Comparison of ENCODE assay signal across 2 cellular contexts in the genomic region with DNA sequence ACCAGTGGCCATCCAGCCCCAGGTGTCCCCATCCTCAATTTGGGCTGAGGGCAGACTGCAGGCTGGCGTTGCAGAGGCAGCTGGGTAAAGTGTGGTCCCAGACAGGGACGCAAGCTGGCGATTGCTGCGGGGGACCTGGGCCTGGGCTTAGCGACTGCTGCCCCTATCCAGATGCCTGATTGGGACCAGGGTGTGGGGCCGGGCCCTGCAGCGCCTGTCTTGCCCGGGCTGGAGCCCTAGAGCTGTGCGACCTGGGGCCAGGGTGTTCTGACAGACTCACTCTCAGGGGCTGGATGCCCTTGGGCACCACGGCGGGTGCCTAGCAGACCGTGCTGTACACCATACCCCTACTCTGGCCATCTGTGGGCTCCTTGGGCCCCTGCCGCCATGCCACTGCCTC.
A peak's percentile ranks its signal among the peaks of the same experiment; 100 is the strongest.
TF ChIP-seq lines count a peak whose summit lies in the region.

No MANE protein-coding gene starts in this region.

TF ChIP-seq in K562, 482 proteins besides CTCF, POLR2A, EP300 and RAD21:
- TF ChIP-seq TFE3 (CRISPR knock-in tag; IDR thresholded peaks at IDR 0.05), result no peak
- no peak for TF ChIP-seq NR2C1 (IDR thresholded peaks at IDR 0.05)
- no peak for TF ChIP-seq NR2C1 (tag; IDR thresholded peaks at IDR 0.05)
- peak; percentile 52; the same call in 1 of the 2 replicates for TF ChIP-seq POLR2G (IDR thresholded peaks at IDR 0.05; ENCODE audit: low read depth, low read length)
- no peak for TF ChIP-seq CREB3L1 (IDR thresholded peaks at IDR 0.05; ENCODE audit: borderline replicate concordance, low read depth)
- TF ChIP-seq ZBTB49 (CRISPR knock-in tag; IDR thresholded peaks at IDR 0.05; ENCODE audit: borderline replicate concordance), result no peak
- TF ChIP-seq ZNF263 (CRISPR knock-in tag; IDR thresholded peaks at IDR 0.05; ENCODE audit: borderline replicate concordance), result no peak
- TF ChIP-seq TGIF2 (CRISPR knock-in tag; IDR thresholded peaks at IDR 0.05), result no peak
- no peak for TF ChIP-seq PATZ1 (CRISPR knock-in tag; IDR thresholded peaks at IDR 0.05; ENCODE audit: borderline replicate concordance)
- no peak for TF ChIP-seq ZNF12 (CRISPR knock-in tag; IDR thresholded peaks at IDR 0.05)
- TF ChIP-seq MBD1 (CRISPR knock-in tag; IDR thresholded peaks at IDR 0.05), result no peak
- TF ChIP-seq, protein P1, sequence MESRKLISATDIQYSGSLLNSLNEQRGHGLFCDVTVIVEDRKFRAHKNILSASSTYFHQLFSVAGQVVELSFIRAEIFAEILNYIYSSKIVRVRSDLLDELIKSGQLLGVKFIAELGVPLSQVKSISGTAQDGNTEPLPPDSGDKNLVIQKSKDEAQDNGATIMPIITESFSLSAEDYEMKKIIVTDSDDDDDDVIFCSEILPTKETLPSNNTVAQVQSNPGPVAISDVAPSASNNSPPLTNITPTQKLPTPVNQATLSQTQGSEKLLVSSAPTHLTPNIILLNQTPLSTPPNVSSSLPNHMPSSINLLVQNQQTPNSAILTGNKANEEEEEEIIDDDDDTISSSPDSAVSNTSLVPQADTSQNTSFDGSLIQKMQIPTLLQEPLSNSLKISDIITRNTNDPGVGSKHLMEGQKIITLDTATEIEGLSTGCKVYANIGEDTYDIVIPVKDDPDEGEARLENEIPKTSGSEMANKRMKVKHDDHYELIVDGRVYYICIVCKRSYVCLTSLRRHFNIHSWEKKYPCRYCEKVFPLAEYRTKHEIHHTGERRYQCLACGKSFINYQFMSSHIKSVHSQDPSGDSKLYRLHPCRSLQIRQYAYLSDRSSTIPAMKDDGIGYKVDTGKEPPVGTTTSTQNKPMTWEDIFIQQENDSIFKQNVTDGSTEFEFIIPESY (CRISPR knock-in tag; IDR thresholded peaks at IDR 0.05), result peak; percentile 17; the same call in 1 of the 2 replicates

TF ChIP-seq in GM12891, 5 proteins besides CTCF, POLR2A, EP300 and RAD21:
- TF ChIP-seq POU2F2 (IDR thresholded peaks at IDR 0.05; ENCODE audit: low read depth, low read length) (no peak), POLR2AphosphoS5 (IDR thresholded peaks at IDR 0.05; ENCODE audit: low read depth, low read length) (no peak), TAF1 (IDR thresholded peaks at IDR 0.05; ENCODE audit: low read depth, low read length) (no peak), SPI1 (IDR thresholded peaks at IDR 0.05; ENCODE audit: low read depth, low read length) (no peak), PAX5 (IDR thresholded peaks at IDR 0.05; ENCODE audit: insufficient read depth, low read length, severe bottlenecking) (no peak)
TF ChIP-seq in GM12891: peak in this region for 0.
